ENCODE assay signal across 17 cellular contexts in genomic region chr12:99005601-99006000, GRCh38.
DNase-seq lines count a peak whose midpoint lies in the region; FAIRE-seq and TF ChIP-seq lines count a peak whose summit lies in the region.
"Had no signal": no experiment of that assay in that cellular context is flagged by ENCODE, and none has a peak within 500 bp of the region (broad histone marks: within the 10 kb centered on the region; RNA-seq: fewer than 3 reads in every experiment).

No MANE protein-coding gene starts in this region.

- WGBS in GM23248 (ENCODE audit: low coverage in 1 of 2, low lambda C conversion rate in 2 of 2, missing lambda C conversion rate in 2 of 2), 2 experiments: 27 to 37% methylated on average over 5 of the region's 5 CpGs

- H3K27ac ChIP-seq in GM23248: no peak overlapping the region
- H3K27ac ChIP-seq in caudate nucleus (ENCODE audit: low read depth, low read length): peak overlapping the region; percentile 74
- H3K27ac ChIP-seq: PC-9, SJSA1 had no signal

- H3K79me2 ChIP-seq in GM23248 (ENCODE audit: insufficient read depth): no peaks in the 10 kb centered on the region

- in situ Hi-C loops in GM23248 (cut with MboI): no loop called here

- no peaks in the 10 kb centered on the region for H3K36me3 ChIP-seq in GM23248 (ENCODE audit: low read depth)
- H3K36me3 ChIP-seq: SJSA1 had no signal

- H3K9me2 ChIP-seq in GM23248 (ENCODE audit: insufficient read depth): no peaks in the 10 kb centered on the region

- no peak overlapping the region for H3K4me3 ChIP-seq in AG09309 (ENCODE audit: control insufficient read depth, low read depth, low read length)
- H3K4me3 ChIP-seq in GM23248: no peak overlapping the region
- H3K4me3 ChIP-seq: PC-9, SJSA1 had no signal

- peak; percentile 5 for DNase-seq in AG09309 (ENCODE audit: low read depth)
- DNase-seq in GM23248: peak; percentile 3
- DNase-seq in caudate nucleus (lab: John Stamatoyannopoulos, UW): peak in 14 of 61 donors; percentile 1 to 78 (median 38)
- peak; percentile 66 for DNase-seq in inferior parietal cortex (ENCODE audit: extremely low spot score)
- no peak for DNase-seq in HTR-8/SVneo (ENCODE audit: insufficient read length, low spot score)
- no peak for DNase-seq in kidney tubule cell (ENCODE audit: low spot score)
- DNase-seq in NCI-H146 (lab: John Stamatoyannopoulos, UW): no peak
- DNase-seq: ACHN; Calu3; CD4-positive, alpha-beta T cell; DMS79; HCEC 1CT; MV-4-11; NCI-H1417; NCI-H2029 treated with DMSO at 0.1 percent for 48 hours; PC-9 had no signal

- TF ChIP-seq CTCF in AG09309 (IDR thresholded peaks at IDR 0.05; ENCODE audit: control insufficient read depth, insufficient read depth, low read depth, low read length, missing control alignments): no peak

- no peaks in the 10 kb centered on the region for H3F3A ChIP-seq in GM23248 (ENCODE audit: insufficient read depth)

- H2AFZ ChIP-seq in GM23248: no peak overlapping the region
- H2AFZ ChIP-seq: PC-9 had no signal

- H3K4me1 ChIP-seq in GM23248 (ENCODE audit: insufficient read depth): no peaks in the 10 kb centered on the region
- H3K4me1 ChIP-seq: SJSA1 had no signal

- H3K9me3 ChIP-seq in GM23248 (ENCODE audit: low read depth): no peaks in the 10 kb centered on the region
- H3K9me3 ChIP-seq: SJSA1 had no signal

- H4K20me1 ChIP-seq in GM23248 (ENCODE audit: insufficient read depth): no peaks in the 10 kb centered on the region

- no peak overlapping the region for H3K9ac ChIP-seq in GM23248

- H3K27me3 ChIP-seq in GM23248 (replicated peaks; ENCODE audit: insufficient read depth): no peaks in the 10 kb centered on the region; the same call in 1 of the 2 replicates

- H3K4me2 ChIP-seq in GM23248 (ENCODE audit: unreplicated experiment): no peak overlapping the region
- H3K4me2 ChIP-seq: PC-9 had no signal

- no peak for FAIRE-seq in HTR-8/SVneo (lab: Jason Lieb, UNC)

Comparison
In these comparisons a context has a peak if more than half of its experiments do, and no peak if none do; other contexts are left out.
1. DNase-seq: peak in AG09309 (single experiment), GM23248 (single experiment) and inferior parietal cortex (single experiment); none in HTR-8/SVneo (single experiment), kidney tubule cell (single experiment) and NCI-H146 (single experiment).